In genomic region chr17:66906321-66907278, GRCh38 we compare ENCODE assay signal across 10 cellular contexts. TPM values are rescaled to one million over a fixed set of nuclear protein-coding genes. Genes with fewer than 3 reads are reported as not detected.
DNase-seq lines count a peak whose midpoint lies in the region; ATAC-seq and TF ChIP-seq lines count a peak whose summit lies in the region.
"Had no signal": no experiment of that assay in that cellular context is flagged by ENCODE, and none has a peak within 500 bp of the region (broad histone marks: within the 10 kb centered on the region; RNA-seq: fewer than 3 reads in every experiment).

No MANE protein-coding gene starts in this region.

- H3K4me3 Mint-ChIP-seq in T-helper 17 cell, result no peak overlapping the region

- H3K27ac Mint-ChIP-seq in T-helper 17 cell, result peak overlapping the region; percentile 10

- peaks cover 26% of the 10 kb centered on the region for H3K27me3 Mint-ChIP-seq in T-helper 17 cell

- ATAC-seq in T-helper 17 cell, result peak; percentile 70
- ATAC-seq in GM19455 (IDR thresholded peaks at IDR 0.05; ENCODE audit: unreplicated experiment), result no peak

- H3K4me1 Mint-ChIP-seq in T-helper 17 cell, result no peaks in the 10 kb centered on the region

- no peaks in the 10 kb centered on the region for H3K27me3 ChIP-seq in right atrium auricular region
- H3K27me3 ChIP-seq: BLaER1 had no signal

- no peaks in the 10 kb centered on the region for H3K36me3 ChIP-seq in right atrium auricular region
- H3K36me3 ChIP-seq: BLaER1 had no signal

- no peaks in the 10 kb centered on the region for H3K9me3 ChIP-seq in T-helper 17 cell (ENCODE audit: control insufficient read depth, low read length, poor library complexity, severe bottlenecking)
- H3K9me3 ChIP-seq in right atrium auricular region, result no peaks in the 10 kb centered on the region
- H3K9me3 ChIP-seq: BLaER1 had no signal

- peaks cover 5% of the 10 kb centered on the region for H3K36me3 Mint-ChIP-seq in T-helper 17 cell (ENCODE audit: low read depth)

- H3K4me3 ChIP-seq in right atrium auricular region (no peak overlapping the region), retinal pigment epithelial cell (ENCODE audit: low read length) (no peak overlapping the region)
- H3K4me3 ChIP-seq: BLaER1, skin epidermis had no signal

- peak; percentile 46 for DNase-seq in NK-92 treated with Interleukin-12 subunit alpha and Interleukin-12 subunit beta, amount 100 ng/mL, for 24 hours (lab: John Stamatoyannopoulos, UW)
- no peak for DNase-seq in NK-92 (lab: John Stamatoyannopoulos, UW; ENCODE audit: unreplicated experiment)
- peak; percentile 21 for DNase-seq in NCI-H1694 (lab: John Stamatoyannopoulos, UW)
- peak in 2 of 3 donors; percentile 24 to 34 for DNase-seq in T-helper 17 cell
- peak in 51 of 56 donors; percentile 3 to 86 (median 46) for DNase-seq in amygdala (lab: John Stamatoyannopoulos, UW)
- peak; percentile 75 for DNase-seq in right atrium auricular region (ENCODE audit: low spot score)
- DNase-seq in retinal pigment epithelial cell (ENCODE audit: low read depth), result peak; percentile 52

- H3K27ac ChIP-seq in right atrium auricular region, result no peak overlapping the region
- H3K27ac ChIP-seq: BLaER1 had no signal

- H3K4me1 ChIP-seq in right atrium auricular region, result peaks cover 0 to 12% of the 10 kb centered on the region in 2 donors

- peak; percentile 86 to 92 for TF ChIP-seq CTCF in right atrium auricular region (IDR thresholded peaks at IDR 0.05)
- TF ChIP-seq CTCF in retinal pigment epithelial cell (conservative IDR thresholded peaks at IDR 0.05; ENCODE audit: low read depth, low read length), result peak; percentile 94

RNA-seq across cellular contexts. Expression of gene CACNG4, which starts 57.9 kb away (rescaled TPM):
- total RNA-seq in T-helper 17 cell, result not detected
- total RNA-seq in right atrium auricular region, result 1 to 10 TPM in 1 of 2 donors, under 1 TPM in 1; 0.63 to 1.9 TPM
